Comparison of ENCODE assay signal across 17 cellular contexts in genomic region chr3:71251156-71251775, GRCh38.
DNase-seq lines count a peak whose midpoint lies in the region; ATAC-seq, FAIRE-seq and TF ChIP-seq lines count a peak whose summit lies in the region.
"Had no signal": no experiment of that assay in that cellular context is flagged by ENCODE, and none has a peak within 500 bp of the region (broad histone marks: within the 10 kb centered on the region; RNA-seq: fewer than 3 reads in every experiment).

No MANE protein-coding gene starts in this region.

- peak overlapping the region; percentile 96 for H2BK5ac ChIP-seq in IMR-90 (ENCODE audit: low read depth, low read length, poor library complexity, severe bottlenecking)
- no peak overlapping the region for H2BK5ac ChIP-seq in mesenchymal stem cell (ENCODE audit: low read depth, low read length, poor library complexity, severe bottlenecking)

- H3K27me3 ChIP-seq in CD4-positive, CD25-positive, alpha-beta regulatory T cell (ENCODE audit: control insufficient read depth, insufficient read depth, low read length): no peaks in the 10 kb centered on the region
- H3K27me3 ChIP-seq in IMR-90 (ENCODE audit: control insufficient read depth, insufficient read depth, low read length) (no peaks in the 10 kb centered on the region), astrocyte (ENCODE audit: insufficient read depth, low read length) (no peaks in the 10 kb centered on the region), mesenchymal stem cell (ENCODE audit: control insufficient read depth in 1 of 2, insufficient read depth in 1 of 2, low read length in 2 of 2) (no peaks in the 10 kb centered on the region)

- H4K8ac ChIP-seq in IMR-90 (ENCODE audit: low read depth in 2 of 2, low read length in 2 of 2) (peak overlapping the region in 1 of 2 experiments; percentile 83; a peak in 3 of 4 replicates), mesenchymal stem cell (ENCODE audit: low read length) (no peak overlapping the region)

- H3K4ac ChIP-seq in IMR-90 (ENCODE audit: low read depth, low read length): peak overlapping the region; percentile 93
- no peak overlapping the region for H3K4ac ChIP-seq in mesenchymal stem cell (ENCODE audit: low read depth in 1 of 2, low read length in 2 of 2)

- H2BK120ac ChIP-seq in IMR-90 (ENCODE audit: low read depth, low read length) (peak overlapping the region; percentile 98), mesenchymal stem cell (ENCODE audit: low read depth, low read length) (no peak overlapping the region)

- peaks cover 46% of the 10 kb centered on the region for H3K79me2 ChIP-seq in astrocyte (ENCODE audit: insufficient read depth, low read length)

- BruUV-seq in IMR-90 (replicated peaks; lab: Mats Ljungman, UMichigan): no TSS peak

- H2AK5ac ChIP-seq in IMR-90 (ENCODE audit: low read depth, low read length) (peak overlapping the region; percentile 78), mesenchymal stem cell (ENCODE audit: low read length, severe bottlenecking) (no peak overlapping the region)

- dilution Hi-C loops in IMR-90 (cut with HindIII; ENCODE audit: low sequenced_read_pairs, unreplicated experiment): no loop called here

- H3K36me3 Mint-ChIP-seq in CD4-positive, CD25-positive, alpha-beta regulatory T cell: peaks cover 29% of the 10 kb centered on the region
- H3K36me3 Mint-ChIP-seq in astrocyte (ENCODE audit: low read depth, unreplicated experiment): peaks cover 6% of the 10 kb centered on the region

- DNase-seq in CD4-positive, CD25-positive, alpha-beta regulatory T cell: no peak
- DNase-seq in IMR-90 (peak; percentile 98), astrocyte (ENCODE audit: low read depth) (peak; percentile 94), mesenchymal stem cell (peak; percentile 53), NCI-H146 treated with DMSO at 0.1 percent for 48 hours (lab: John Stamatoyannopoulos, UW; ENCODE audit: unreplicated experiment) (no peak), DMS153 treated with DMSO at 0.1 percent for 48 hours (lab: John Stamatoyannopoulos, UW; ENCODE audit: unreplicated experiment) (no peak), GM20000 (ENCODE audit: low spot score) (no peak)
- DNase-seq: amygdala; endodermal cell; mesendoderm; NCI-H2171; stimulated activated CD4-positive, alpha-beta T cell treated with anti-CD3 and anti-CD28 coated beads, Interleukin-2, amount 100 ng/mL, for 48 hours; stimulated activated naive CD4-positive, alpha-beta T cell treated with Interleukin-2 at 50 U/mL for 16 hours; T-helper 2 cell had no signal

- TF ChIP-seq POLR2A in IMR-90 (IDR thresholded peaks at IDR 0.05; ENCODE audit: low read depth, low read length): 0 out of 2 replicates have a peak, but pooled peaks have one; percentile 19

- POLR2A ChIA-PET in IMR-90 (lab: Charles Lee; ENCODE audit: unreplicated experiment): interaction anchor here (0.5 to 0.6 kb wide), 3 partner anchors 9 to 150 kb away, joined by 3 to 21 read pairs (median 5); no protein-coding TSS in a partner anchor

- intact Hi-C loops in IMR-90 (cut with micrococcal nuclease): no loop called here

- H4K91ac ChIP-seq in IMR-90 (ENCODE audit: insufficient read depth, low read depth, low read length) (peak overlapping the region; percentile 86), mesenchymal stem cell (ENCODE audit: low read length) (no peak overlapping the region)

- H3K14ac ChIP-seq in IMR-90 (replicated peaks; ENCODE audit: low read depth, low read length) (peak overlapping the region; percentile 85), mesenchymal stem cell (ENCODE audit: low read length in 2 of 2) (no peak overlapping the region)

- peak overlapping the region; percentile 85 for H2BK15ac ChIP-seq in IMR-90 (ENCODE audit: low read depth, low read length)
- no peak overlapping the region for H2BK15ac ChIP-seq in mesenchymal stem cell (ENCODE audit: low read depth, poor library complexity, severe bottlenecking)

- no peak for TF ChIP-seq CTCF in IMR-90 (conservative IDR thresholded peaks at IDR 0.05; ENCODE audit: low read depth, low read length)
- no peak for TF ChIP-seq CTCF in astrocyte (IDR thresholded peaks at IDR 0.05; ENCODE audit: insufficient read depth, low read depth, low read length)
- no peak for TF ChIP-seq CTCF in GM20000 (IDR thresholded peaks at IDR 0.05; ENCODE audit: extremely low read depth, missing control alignments)

- peak overlapping the region; percentile 80 for H2AFZ ChIP-seq in IMR-90 (replicated peaks; ENCODE audit: low read length, poor library complexity)
- H2AFZ ChIP-seq in astrocyte (ENCODE audit: low read depth, low read length): no peak overlapping the region
- no peak overlapping the region for H2AFZ ChIP-seq in mesenchymal stem cell (ENCODE audit: low read depth, low read length)

- H3K9ac ChIP-seq in IMR-90 (ENCODE audit: low read depth, low read length): no peak overlapping the region
- H3K9ac ChIP-seq in astrocyte (ENCODE audit: low read length): peak overlapping the region; percentile 57
- no peak overlapping the region for H3K9ac ChIP-seq in mesenchymal stem cell (ENCODE audit: low read length)

- H4K5ac ChIP-seq in IMR-90 (ENCODE audit: low read depth, low read length): peak overlapping the region; percentile 81

- no peaks in the 10 kb centered on the region for H3K27me3 Mint-ChIP-seq in CD4-positive, CD25-positive, alpha-beta regulatory T cell
- no peaks in the 10 kb centered on the region for H3K27me3 Mint-ChIP-seq in astrocyte (ENCODE audit: low read depth, unreplicated experiment)

- H3K18ac ChIP-seq in IMR-90 (ENCODE audit: low read depth, low read length) (peak overlapping the region; percentile 78; the same call in 1 of the 2 replicates), mesenchymal stem cell (ENCODE audit: low read depth in 1 of 2, low read length in 2 of 2) (no peak overlapping the region)

- H3K9me3 ChIP-seq in CD4-positive, CD25-positive, alpha-beta regulatory T cell (ENCODE audit: control insufficient read depth in 2 of 2, low read length in 2 of 2): no peaks in the 10 kb centered on the region
- H3K9me3 ChIP-seq in IMR-90 (ENCODE audit: control insufficient read depth, insufficient read depth, low read length) (no peaks in the 10 kb centered on the region), astrocyte (ENCODE audit: insufficient read depth, low read depth, low read length) (no peaks in the 10 kb centered on the region), mesenchymal stem cell (ENCODE audit: control insufficient read depth, low read length) (no peaks in the 10 kb centered on the region)

- no peak overlapping the region for H2BK12ac ChIP-seq in mesenchymal stem cell (ENCODE audit: low read length in 2 of 2)

- FAIRE-seq in astrocyte (lab: Jason Lieb, UNC): peak; percentile 92
- FAIRE-seq: GM12892 had no signal

- peaks cover 16 to 90% (median 66%) of the 10 kb centered on the region in 4 donors for H3K4me1 Mint-ChIP-seq in CD4-positive, CD25-positive, alpha-beta regulatory T cell
- peaks cover 39% of the 10 kb centered on the region for H3K4me1 Mint-ChIP-seq in astrocyte (ENCODE audit: low read depth, unreplicated experiment)

- H3K9me1 ChIP-seq in IMR-90 (ENCODE audit: insufficient read depth, low read length): peaks cover 24% of the 10 kb centered on the region

- H3K23ac ChIP-seq in IMR-90 (ENCODE audit: low read depth, low read length) (peak overlapping the region; percentile 71), mesenchymal stem cell (ENCODE audit: low read length in 2 of 2) (no peak overlapping the region)

- H2BK20ac ChIP-seq in IMR-90 (ENCODE audit: low read depth, low read length): peak overlapping the region; percentile 93

- H4K20me1 ChIP-seq in IMR-90 (ENCODE audit: insufficient read depth, low read length): no peaks in the 10 kb centered on the region
- H4K20me1 ChIP-seq in astrocyte (ENCODE audit: insufficient read depth, low read length): no peaks in the 10 kb centered on the region

- H3K9me3 Mint-ChIP-seq in CD4-positive, CD25-positive, alpha-beta regulatory T cell: peaks cover 0 to 1% (median 0%) of the 10 kb centered on the region in 7 donors
- H3K9me3 Mint-ChIP-seq in astrocyte (ENCODE audit: unreplicated experiment): peaks cover 3% of the 10 kb centered on the region
- H3K9me3 Mint-ChIP-seq: endodermal cell had no signal

- peak overlapping the region; percentile 89 for H3K56ac ChIP-seq in IMR-90 (ENCODE audit: extremely low read depth, insufficient read depth, low read length)

- CTCF ChIA-PET in IMR-90 (lab: Yijun Ruan, JAX): interaction anchor here (0.6 kb wide), 1 partner anchor 18 kb away, joined by 4 read pairs; no protein-coding TSS in a partner anchor

- H2AK9ac ChIP-seq in IMR-90 (replicated peaks; ENCODE audit: low read depth, low read length, poor library complexity): peak overlapping the region; percentile 60

- H3K4me2 ChIP-seq in IMR-90 (ENCODE audit: low read depth, low read length) (peak overlapping the region; percentile 84), astrocyte (ENCODE audit: low read length) (peak overlapping the region; percentile 45), mesenchymal stem cell (ENCODE audit: low read length, poor library complexity, severe bottlenecking) (no peak overlapping the region)

- peaks cover 20% of the 10 kb centered on the region for H3K4me1 ChIP-seq in CD4-positive, CD25-positive, alpha-beta regulatory T cell (ENCODE audit: control insufficient read depth, insufficient read depth, low read length, poor library complexity, severe bottlenecking)
- H3K4me1 ChIP-seq in IMR-90 (ENCODE audit: control insufficient read depth, insufficient read depth, low read length) (peaks cover 24% of the 10 kb centered on the region), astrocyte (ENCODE audit: insufficient read depth, low read length) (peaks cover 51% of the 10 kb centered on the region), mesenchymal stem cell (ENCODE audit: control insufficient read depth, insufficient read depth, low read depth, low read length) (peaks cover 5% of the 10 kb centered on the region)

- peaks cover 10% of the 10 kb centered on the region for H3K36me3 ChIP-seq in CD4-positive, CD25-positive, alpha-beta regulatory T cell (ENCODE audit: control insufficient read depth, insufficient read depth, low read length)
- no peaks in the 10 kb centered on the region for H3K36me3 ChIP-seq in IMR-90 (ENCODE audit: control insufficient read depth, insufficient read depth, low read length)
- peaks cover 2% of the 10 kb centered on the region for H3K36me3 ChIP-seq in astrocyte (ENCODE audit: insufficient read depth, low read length)
- no peaks in the 10 kb centered on the region for H3K36me3 ChIP-seq in mesenchymal stem cell (ENCODE audit: control insufficient read depth in 1 of 2, insufficient read depth in 2 of 2, low read depth in 1 of 2, low read length in 2 of 2)

- in situ Hi-C loops in IMR-90 (cut with MboI; ENCODE audit: low sequenced_read_pairs): no loop called here

- no peak for TF ChIP-seq RAD21 in IMR-90 (IDR thresholded peaks at IDR 0.05; ENCODE audit: low read length)

- peak overlapping the region in 2 of 3 donors; percentile 71 to 78 for H3K27ac Mint-ChIP-seq in CD4-positive, CD25-positive, alpha-beta regulatory T cell
- no peak overlapping the region for H3K27ac Mint-ChIP-seq in astrocyte (ENCODE audit: unreplicated experiment)
- H3K27ac Mint-ChIP-seq: endodermal cell had no signal

- H3K4me3 Mint-ChIP-seq in CD4-positive, CD25-positive, alpha-beta regulatory T cell: no peak overlapping the region
- no peak overlapping the region for H3K4me3 Mint-ChIP-seq in astrocyte (ENCODE audit: unreplicated experiment)
- H3K4me3 Mint-ChIP-seq: endodermal cell had no signal

- no peak overlapping the region for H3K4me3 ChIP-seq in CD4-positive, CD25-positive, alpha-beta regulatory T cell (ENCODE audit: low read depth, low read length)
- peak overlapping the region; percentile 24; the same call in 1 of the 2 replicates for H3K4me3 ChIP-seq in IMR-90 (ENCODE audit: insufficient read depth, low read depth, low read length)
- H3K4me3 ChIP-seq in astrocyte (ENCODE audit: insufficient read depth, low read depth, low read length): no peak overlapping the region
- no peak overlapping the region for H3K4me3 ChIP-seq in mesenchymal stem cell (ENCODE audit: insufficient read depth in 1 of 2, low read depth in 1 of 2, low read length in 2 of 2)

- no peak overlapping the region for H3K27ac ChIP-seq in CD4-positive, CD25-positive, alpha-beta regulatory T cell (ENCODE audit: insufficient read depth, low read length, poor library complexity, severe bottlenecking)
- H3K27ac ChIP-seq in IMR-90 (ENCODE audit: insufficient read depth, low read length) (peak overlapping the region; percentile 86), astrocyte (ENCODE audit: low read depth, low read length) (peak overlapping the region; percentile 89), mesenchymal stem cell (ENCODE audit: low read length, poor library complexity, severe bottlenecking) (no peak overlapping the region)

- no CpG with 5 or more reads among the region's 8 CpGs for WGBS in IMR-90 (ENCODE audit: extremely low coverage in 2 of 2, insufficient read length in 1 of 2), 2 experiments
- 48% methylated on average over 6 of the region's 8 CpGs for WGBS in mesenchymal stem cell

- ATAC-seq in CD4-positive, CD25-positive, alpha-beta regulatory T cell (ENCODE audit: low read depth in 2 of 2): no peak
- peak; percentile 86 for ATAC-seq in IMR-90 (ENCODE audit: low read depth)
- no peak for ATAC-seq in GM19452 (IDR thresholded peaks at IDR 0.05; ENCODE audit: unreplicated experiment)
- ATAC-seq: HCT116 had no signal

- H3K79me1 ChIP-seq in IMR-90 (ENCODE audit: low read depth in 1 of 2, low read length in 2 of 2) (peaks cover 23 to 52% of the 10 kb centered on the region in 2 experiments; a peak in 3 of 4 replicates), mesenchymal stem cell (replicated peaks; ENCODE audit: low read length, poor library complexity, severe bottlenecking) (peaks cover 35% of the 10 kb centered on the region)

Comparison
In these comparisons a context has a peak if more than half of its experiments do, and no peak if none do; other contexts are left out.
1. DNase-seq: peak in IMR-90 (single experiment), astrocyte (single experiment) and mesenchymal stem cell (single experiment); none in CD4-positive, CD25-positive, alpha-beta regulatory T cell (0 of 3), NCI-H146 treated with DMSO at 0.1 percent for 48 hours (single experiment), DMS153 treated with DMSO at 0.1 percent for 48 hours (single experiment) and GM20000 (single experiment).
2. H3K27ac ChIP-seq: peak in IMR-90 (single experiment) and astrocyte (single experiment); none in CD4-positive, CD25-positive, alpha-beta regulatory T cell (single experiment) and mesenchymal stem cell (single experiment).